ENCODE assay signal across 19 cellular contexts in the genomic region with DNA sequence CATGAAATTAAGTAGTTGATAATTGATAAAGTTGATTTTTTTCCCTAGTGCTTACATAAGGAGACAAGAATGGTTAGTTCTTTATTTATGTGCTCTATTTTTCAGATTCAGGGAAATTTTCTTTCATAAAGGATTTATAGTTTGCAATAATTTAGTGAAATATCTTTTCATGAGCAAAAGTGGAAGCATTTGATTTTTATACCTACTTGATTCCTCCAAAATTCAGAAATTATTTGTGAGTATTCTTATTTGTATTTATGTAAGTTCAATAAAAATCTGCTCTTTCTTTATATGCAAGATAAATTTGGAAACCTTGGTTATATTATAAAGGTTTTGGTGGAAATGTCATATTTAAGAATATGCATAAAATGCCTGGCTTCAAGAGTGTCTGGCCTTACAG. TPM values are rescaled to one million over a fixed set of nuclear protein-coding genes. Genes with fewer than 3 reads are reported as not detected.
A peak's percentile ranks its signal among the peaks of the same experiment; 100 is the strongest.
DNase-seq lines count a peak whose midpoint lies in the region; ATAC-seq, FAIRE-seq and TF ChIP-seq lines count a peak whose summit lies in the region.
"Had no signal": no experiment of that assay in that cellular context is flagged by ENCODE, and none has a peak within 500 bp of the region (broad histone marks: within the 10 kb centered on the region; RNA-seq: fewer than 3 reads in every experiment).

No MANE protein-coding gene starts in this region.

- no peaks in the 10 kb centered on the region for H3K36me3 ChIP-seq in breast epithelium
- H3K36me3 ChIP-seq: HAP-1 had no signal

- FAIRE-seq in GM19239 (lab: Jason Lieb, UNC) (peak; percentile 40), H54 (lab: Jason Lieb, UNC) (no peak)
- FAIRE-seq: GM12891 had no signal

- DNase-seq in GM19239 (ENCODE audit: insufficient read length, low spot score) = no peak
- peak; percentile 2 for DNase-seq in OCI-M1 (lab: John Stamatoyannopoulos, UW)
- peak; percentile 15 for DNase-seq in iris pigment epithelial cell (ENCODE audit: low read depth)
- DNase-seq in naive thymus-derived CD8-positive, alpha-beta T cell = no peak
- no peak for DNase-seq in breast epithelium (ENCODE audit: low spot score in 2 of 2)
- DNase-seq in H54 (ENCODE audit: insufficient read length, low spot score) = no peak
- DNase-seq: 8988T; C1 segment of cervical spinal cord; Calu3; CD4-positive, alpha-beta memory T cell; COR-L47; DMS53; DMS79 treated with DMSO at 0.1 percent for 48 hours; GF-D8 had no signal

- peaks cover 0 to 11% (median 0%) of the 10 kb centered on the region in 3 donors for H3K36me3 Mint-ChIP-seq in naive thymus-derived CD8-positive, alpha-beta T cell
- H3K36me3 Mint-ChIP-seq: CD4-positive, alpha-beta memory T cell had no signal

- intact Hi-C loops in breast epithelium (cut with DNase I; ENCODE audit: low total_unique reads) = no loop called here

- no peak overlapping the region for H3K27ac ChIP-seq in breast epithelium

- peaks cover 7 to 25% of the 10 kb centered on the region in 2 donors for H3K9me3 ChIP-seq in breast epithelium

- peaks cover 2 to 14% (median 11%) of the 10 kb centered on the region in 5 donors for H3K27me3 Mint-ChIP-seq in naive thymus-derived CD8-positive, alpha-beta T cell

- H3K27me3 ChIP-seq in breast epithelium = no peaks in the 10 kb centered on the region

- no peaks in the 10 kb centered on the region for H3K4me1 ChIP-seq in breast epithelium
- H3K4me1 ChIP-seq: HAP-1 had no signal

- H3K9me3 Mint-ChIP-seq in naive thymus-derived CD8-positive, alpha-beta T cell = peaks cover 0 to 23% (median 10%) of the 10 kb centered on the region in 9 donors

- no peak for ATAC-seq in naive thymus-derived CD8-positive, alpha-beta T cell
- ATAC-seq: GM23338 had no signal

- no peak for TF ChIP-seq CTCF in breast epithelium (IDR thresholded peaks at IDR 0.05)

- TF ChIP-seq POLR2A in breast epithelium (IDR thresholded peaks at IDR 0.05) (no peak), H54 (IDR thresholded peaks at IDR 0.05; ENCODE audit: low read depth, low read length) (no peak)

- H3K27ac Mint-ChIP-seq in naive thymus-derived CD8-positive, alpha-beta T cell = no peak overlapping the region
- H3K27ac Mint-ChIP-seq: CD4-positive, alpha-beta memory T cell; GM23338 had no signal

- no peak overlapping the region for H3K4me3 Mint-ChIP-seq in naive thymus-derived CD8-positive, alpha-beta T cell
- H3K4me3 Mint-ChIP-seq: CD4-positive, alpha-beta memory T cell; GM23338 had no signal

- H3K4me1 Mint-ChIP-seq in naive thymus-derived CD8-positive, alpha-beta T cell = no peaks in the 10 kb centered on the region
- H3K4me1 Mint-ChIP-seq: CD4-positive, alpha-beta memory T cell had no signal

- no peak overlapping the region for H3K4me3 ChIP-seq in breast epithelium
- H3K4me3 ChIP-seq: GM23338, HAP-1 had no signal

- POLR2A ChIA-PET in naive thymus-derived CD8-positive, alpha-beta T cell (lab: Charles Lee) = no interaction called here

RNA-seq across cellular contexts. Expression of a gene that starts 14.7 kb away (rescaled TPM):
- total RNA-seq in naive thymus-derived CD8-positive, alpha-beta T cell = not detected
- polyA plus RNA-seq in naive thymus-derived CD8-positive, alpha-beta T cell = not detected
- 10 to 100 TPM in 1 of 3 donors, 1 to 10 TPM in 2; 4.2 to 11.1 (median 7.5) TPM for total RNA-seq in breast epithelium
- total RNA-seq: A673; Calu3; CD4-positive, alpha-beta memory T cell; G401 had no signal
- polyA plus RNA-seq: CD4-positive, alpha-beta memory T cell had no signal

Comparison
In these comparisons a context has a peak if more than half of its experiments do, and no peak if none do; other contexts are left out.
1. DNase-seq: peak in OCI-M1 (single experiment) and iris pigment epithelial cell (single experiment); none in GM19239 (single experiment), naive thymus-derived CD8-positive, alpha-beta T cell (0 of 10), breast epithelium (0 of 2) and H54 (single experiment).
2. RNA of a gene that starts 14.7 kb away (total RNA-seq): 4.2 to 11.1 TPM in breast epithelium; not detected in naive thymus-derived CD8-positive, alpha-beta T cell; every median in the first group is over 4 times any median in the second.